ENCODE assay signal across 1 cellular context in genomic region chr2:69255760-69256159, GRCh38.
TF ChIP-seq lines count a peak whose summit lies in the region.

No MANE protein-coding gene starts in this region.

TF ChIP-seq in IMR-90, 13 proteins besides CTCF, POLR2A, EP300 and RAD21:
- TF ChIP-seq MAZ (IDR thresholded peaks at IDR 0.05; ENCODE audit: borderline replicate concordance, low read depth, low read length) = no peak
- no peak for TF ChIP-seq CEBPB (IDR thresholded peaks at IDR 0.05; ENCODE audit: low read depth, low read length)
- TF ChIP-seq RCOR1 (IDR thresholded peaks at IDR 0.05; ENCODE audit: insufficient replicate concordance, low read length) = no peak
- TF ChIP-seq, protein P1, sequence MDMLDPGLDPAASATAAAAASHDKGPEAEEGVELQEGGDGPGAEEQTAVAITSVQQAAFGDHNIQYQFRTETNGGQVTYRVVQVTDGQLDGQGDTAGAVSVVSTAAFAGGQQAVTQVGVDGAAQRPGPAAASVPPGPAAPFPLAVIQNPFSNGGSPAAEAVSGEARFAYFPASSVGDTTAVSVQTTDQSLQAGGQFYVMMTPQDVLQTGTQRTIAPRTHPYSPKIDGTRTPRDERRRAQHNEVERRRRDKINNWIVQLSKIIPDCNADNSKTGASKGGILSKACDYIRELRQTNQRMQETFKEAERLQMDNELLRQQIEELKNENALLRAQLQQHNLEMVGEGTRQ (IDR thresholded peaks at IDR 0.05; ENCODE audit: low read depth, low read length) = no peak
- TF ChIP-seq CHD1 (IDR thresholded peaks at IDR 0.05; ENCODE audit: low read depth, low read length) = no peak
- TF ChIP-seq NFE2L2 (IDR thresholded peaks at IDR 0.05; ENCODE audit: low read depth, low read length) = no peak
